ENCODE assay signal across 9 cellular contexts in genomic region chr7:50660040-50660829, GRCh38.
A peak's percentile ranks its signal among the peaks of the same experiment; 100 is the strongest.
DNase-seq lines count a peak whose midpoint lies in the region; ATAC-seq and TF ChIP-seq lines count a peak whose summit lies in the region.
"Had no signal": no experiment of that assay in that cellular context is flagged by ENCODE, and none has a peak within 500 bp of the region (broad histone marks: within the 10 kb centered on the region; RNA-seq: fewer than 3 reads in every experiment).

No MANE protein-coding gene starts in this region.

- no peaks in the 10 kb centered on the region for H3K79me2 ChIP-seq in neural cell (replicated peaks; ENCODE audit: insufficient read depth, low read length)

- no peaks in the 10 kb centered on the region for H3K9me3 Mint-ChIP-seq in HFFc6

- no peaks in the 10 kb centered on the region for H4K20me1 ChIP-seq in neural cell (ENCODE audit: insufficient read depth)

- H2AFZ ChIP-seq in neural cell (ENCODE audit: low read depth, low read length): no peak overlapping the region

- no peak overlapping the region for H3K27ac ChIP-seq in neural cell (ENCODE audit: low read length)
- H3K27ac ChIP-seq: heart left ventricle had no signal

- no peaks in the 10 kb centered on the region for H3K36me3 ChIP-seq in neural cell (ENCODE audit: insufficient read depth, low read length)

- TF ChIP-seq POLR2A in NB4 (IDR thresholded peaks at IDR 0.05; ENCODE audit: extremely low read depth, insufficient read length): no peak

- H3K4me3 ChIP-seq in NB4 (ENCODE audit: low read depth, low read length): no peak overlapping the region
- no peak overlapping the region for H3K4me3 ChIP-seq in neural cell (ENCODE audit: low read length)

- H3K27me3 ChIP-seq in neural cell (ENCODE audit: insufficient read depth, low read depth, low read length): no peaks in the 10 kb centered on the region
- H3K27me3 ChIP-seq: heart left ventricle had no signal

- peak; percentile 64 to 76 for DNase-seq in AML-193 (lab: John Stamatoyannopoulos, UW)
- DNase-seq in NB4 (ENCODE audit: low read depth): peak; percentile 16
- DNase-seq in activated effector memory CD4-positive, alpha-beta T cell treated with anti-CD3 and anti-CD28 coated beads, Interleukin-2, amount 50 U/mL, for 16 hours: peak; percentile 83
- no peak for DNase-seq in NCI-H146 (lab: John Stamatoyannopoulos, UW)
- no peak for DNase-seq in HFFc6

- H3K4me2 ChIP-seq in neural cell (ENCODE audit: low read length): no peak overlapping the region

- no peaks in the 10 kb centered on the region for H3K9me2 ChIP-seq in neural cell (ENCODE audit: insufficient read depth, low read length)

- peaks cover 2% of the 10 kb centered on the region for H3K27me3 Mint-ChIP-seq in HFFc6 (ENCODE audit: insufficient read depth)

- H3K36me3 Mint-ChIP-seq in HFFc6 (ENCODE audit: low read depth): peaks cover 4% of the 10 kb centered on the region; the same call in 1 of the 2 replicates

- TF ChIP-seq RAD21 in neural cell (conservative IDR thresholded peaks at IDR 0.05): no peak

- TF ChIP-seq EP300 in neural cell (conservative IDR thresholded peaks at IDR 0.05; ENCODE audit: poor library complexity, severe bottlenecking): no peak

- ATAC-seq in GM21786 (IDR thresholded peaks at IDR 0.05; ENCODE audit: unreplicated experiment) (no peak), GM18517 (IDR thresholded peaks at IDR 0.05; ENCODE audit: unreplicated experiment) (no peak)
- ATAC-seq: heart left ventricle had no signal

- no peak overlapping the region for H3K4me3 Mint-ChIP-seq in HFFc6

- peaks cover 61% of the 10 kb centered on the region for H3K4me1 Mint-ChIP-seq in HFFc6 (ENCODE audit: low read depth)

- no peak overlapping the region for H3K9ac ChIP-seq in neural cell (ENCODE audit: low read length)

- no peak overlapping the region for H3K27ac Mint-ChIP-seq in HFFc6

- no peaks in the 10 kb centered on the region for H3K9me3 ChIP-seq in neural cell (ENCODE audit: low read length)
- H3K9me3 ChIP-seq: heart left ventricle had no signal

- H3F3A ChIP-seq in neural cell (ENCODE audit: insufficient read depth, low read length, poor library complexity, severe bottlenecking): no peaks in the 10 kb centered on the region

- TF ChIP-seq CTCF in NB4 (IDR thresholded peaks at IDR 0.05; ENCODE audit: low read depth, low read length) (no peak), neural cell (IDR thresholded peaks at IDR 0.05; ENCODE audit: poor library complexity, severe bottlenecking) (no peak), HFFc6 (IDR thresholded peaks at IDR 0.05) (no peak)

TF ChIP-seq in neural cell, 6 proteins besides CTCF, POLR2A, EP300 and RAD21:
- TF ChIP-seq POLR2AphosphoS5 (IDR thresholded peaks at IDR 0.05) (peak; percentile 5), TAF1 (IDR thresholded peaks at IDR 0.05; ENCODE audit: low read depth) (no peak), EZH2 (IDR thresholded peaks at IDR 0.05; ENCODE audit: borderline replicate concordance, insufficient read depth, low read length, poor library complexity, severe bottlenecking) (no peak), SMC3 (conservative IDR thresholded peaks at IDR 0.05; ENCODE audit: poor library complexity) (no peak), MXI1 (conservative IDR thresholded peaks at IDR 0.05; ENCODE audit: poor library complexity, severe bottlenecking) (no peak)
- TF ChIP-seq, protein P1, sequence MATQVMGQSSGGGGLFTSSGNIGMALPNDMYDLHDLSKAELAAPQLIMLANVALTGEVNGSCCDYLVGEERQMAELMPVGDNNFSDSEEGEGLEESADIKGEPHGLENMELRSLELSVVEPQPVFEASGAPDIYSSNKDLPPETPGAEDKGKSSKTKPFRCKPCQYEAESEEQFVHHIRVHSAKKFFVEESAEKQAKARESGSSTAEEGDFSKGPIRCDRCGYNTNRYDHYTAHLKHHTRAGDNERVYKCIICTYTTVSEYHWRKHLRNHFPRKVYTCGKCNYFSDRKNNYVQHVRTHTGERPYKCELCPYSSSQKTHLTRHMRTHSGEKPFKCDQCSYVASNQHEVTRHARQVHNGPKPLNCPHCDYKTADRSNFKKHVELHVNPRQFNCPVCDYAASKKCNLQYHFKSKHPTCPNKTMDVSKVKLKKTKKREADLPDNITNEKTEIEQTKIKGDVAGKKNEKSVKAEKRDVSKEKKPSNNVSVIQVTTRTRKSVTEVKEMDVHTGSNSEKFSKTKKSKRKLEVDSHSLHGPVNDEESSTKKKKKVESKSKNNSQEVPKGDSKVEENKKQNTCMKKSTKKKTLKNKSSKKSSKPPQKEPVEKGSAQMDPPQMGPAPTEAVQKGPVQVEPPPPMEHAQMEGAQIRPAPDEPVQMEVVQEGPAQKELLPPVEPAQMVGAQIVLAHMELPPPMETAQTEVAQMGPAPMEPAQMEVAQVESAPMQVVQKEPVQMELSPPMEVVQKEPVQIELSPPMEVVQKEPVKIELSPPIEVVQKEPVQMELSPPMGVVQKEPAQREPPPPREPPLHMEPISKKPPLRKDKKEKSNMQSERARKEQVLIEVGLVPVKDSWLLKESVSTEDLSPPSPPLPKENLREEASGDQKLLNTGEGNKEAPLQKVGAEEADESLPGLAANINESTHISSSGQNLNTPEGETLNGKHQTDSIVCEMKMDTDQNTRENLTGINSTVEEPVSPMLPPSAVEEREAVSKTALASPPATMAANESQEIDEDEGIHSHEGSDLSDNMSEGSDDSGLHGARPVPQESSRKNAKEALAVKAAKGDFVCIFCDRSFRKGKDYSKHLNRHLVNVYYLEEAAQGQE (IDR thresholded peaks at IDR 0.05; ENCODE audit: borderline replicate concordance): no peak
TF ChIP-seq in neural cell: peak in this region for 1.

Comparison
In these comparisons a context has a peak if more than half of its experiments do, and no peak if none do; other contexts are left out.
1. DNase-seq: peak in AML-193 (2 of 2), NB4 (single experiment) and activated effector memory CD4-positive, alpha-beta T cell treated with anti-CD3 and anti-CD28 coated beads, Interleukin-2, amount 50 U/mL, for 16 hours (single experiment); none in NCI-H146 (single experiment) and HFFc6 (single experiment).